18 cellular contexts compared by ENCODE assay signal in the genomic region with DNA sequence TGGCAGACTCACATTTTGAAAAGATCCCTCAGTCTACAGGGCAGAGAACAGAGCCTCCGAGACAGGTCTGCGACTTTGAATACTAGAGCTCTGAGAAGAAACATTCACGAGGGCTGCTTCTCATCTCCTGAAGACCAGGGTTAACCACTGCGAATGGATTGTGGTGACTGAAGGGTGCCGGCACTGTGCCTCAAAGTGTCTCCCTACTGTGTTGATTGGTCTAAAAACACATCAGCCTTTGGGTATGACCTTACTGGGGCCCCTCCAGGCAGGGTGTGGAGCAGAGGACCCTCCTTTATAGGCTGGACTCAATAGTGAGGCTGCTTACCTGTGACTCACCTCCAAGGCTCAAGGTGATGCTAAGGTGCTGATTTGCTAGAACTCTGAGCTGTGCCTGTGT. TPM values are rescaled to one million over a fixed set of nuclear protein-coding genes. Genes with fewer than 3 reads are reported as not detected.
DNase-seq lines count a peak whose midpoint lies in the region; ATAC-seq and TF ChIP-seq lines count a peak whose summit lies in the region.
"Had no signal": no experiment of that assay in that cellular context is flagged by ENCODE, and none has a peak within 500 bp of the region (broad histone marks: within the 10 kb centered on the region; RNA-seq: fewer than 3 reads in every experiment).

No MANE protein-coding gene starts in this region.

- peaks cover 26% of the 10 kb centered on the region for H3K4me1 Mint-ChIP-seq in activated CD4-positive, alpha-beta memory T cell treated with anti-CD3 and anti-CD28 coated beads for 36 hours (ENCODE audit: low read depth)
- peaks cover 45% of the 10 kb centered on the region for H3K4me1 Mint-ChIP-seq in activated CD4-positive, alpha-beta memory T cell treated with anti-CD3 and anti-CD28 coated beads, Interleukin-2, amount 10 ng/mL, durations not matched to agents 7 days and 5 days
- H3K4me1 Mint-ChIP-seq in stimulated activated naive CD8-positive, alpha-beta T cell treated with anti-CD3 and anti-CD28 coated beads, Interleukin-15, amount 100 ng/mL, for 72 hours: peaks cover 41% of the 10 kb centered on the region
- peaks cover 26% of the 10 kb centered on the region for H3K4me1 Mint-ChIP-seq in activated naive CD8-positive, alpha-beta T cell treated with anti-CD3 and anti-CD28 coated beads, Interleukin-2, amount 50 U/mL, for 24 hours

- intact Hi-C loops in activated CD4-positive, alpha-beta memory T cell treated with anti-CD3 and anti-CD28 coated beads for 36 hours (cut with micrococcal nuclease): no loop called here

- POLR2A ChIA-PET in activated CD4-positive, alpha-beta memory T cell treated with anti-CD3 and anti-CD28 coated beads for 36 hours (lab: Charles Lee): no interaction called here
- POLR2A ChIA-PET in activated CD4-positive, alpha-beta memory T cell treated with anti-CD3 and anti-CD28 coated beads, Interleukin-2, amount 10 ng/mL, durations not matched to agents 7 days and 5 days (lab: Charles Lee): interaction anchor here (1.0 kb wide), 1 partner anchor 21 kb away, joined by 4 read pairs; no protein-coding TSS in a partner anchor

- CTCF ChIA-PET in activated CD4-positive, alpha-beta memory T cell treated with anti-CD3 and anti-CD28 coated beads for 36 hours (lab: Charles Lee): no interaction called here
- CTCF ChIA-PET in activated CD4-positive, alpha-beta memory T cell treated with anti-CD3 and anti-CD28 coated beads, Interleukin-2, amount 10 ng/mL, durations not matched to agents 7 days and 5 days (lab: Charles Lee): interaction anchor here (0.8 kb wide), 1 partner anchor 26 kb away, joined by 3 read pairs; no protein-coding TSS in a partner anchor

- H3K27ac Mint-ChIP-seq in activated CD4-positive, alpha-beta memory T cell treated with anti-CD3 and anti-CD28 coated beads for 36 hours: no peak overlapping the region
- no peak overlapping the region for H3K27ac Mint-ChIP-seq in activated CD4-positive, alpha-beta memory T cell treated with anti-CD3 and anti-CD28 coated beads, Interleukin-2, amount 10 ng/mL, durations not matched to agents 7 days and 5 days
- H3K27ac Mint-ChIP-seq in stimulated activated naive CD8-positive, alpha-beta T cell treated with anti-CD3 and anti-CD28 coated beads, Interleukin-15, amount 100 ng/mL, for 72 hours: peak overlapping the region in 1 of 2 donors; percentile 85
- H3K27ac Mint-ChIP-seq in activated naive CD8-positive, alpha-beta T cell treated with anti-CD3 and anti-CD28 coated beads, Interleukin-2, amount 50 U/mL, for 24 hours: no peak overlapping the region

- no peak overlapping the region for H3K27ac ChIP-seq in right atrium auricular region
- H3K27ac ChIP-seq: BLaER1 treated with 17β-estradiol and CSF1 and Interleukin-3, amounts not matched to agents 10 nM and 100 nM; Peyer's patch had no signal

- DNase-seq in activated CD4-positive, alpha-beta memory T cell treated with anti-CD3 and anti-CD28 coated beads for 36 hours: peak; percentile 22
- no peak for DNase-seq in activated CD4-positive, alpha-beta memory T cell treated with anti-CD3 and anti-CD28 coated beads, Interleukin-2, amount 10 ng/mL, durations not matched to agents 7 days and 5 days
- peak in 1 of 2 donors; percentile 28 for DNase-seq in stimulated activated naive CD8-positive, alpha-beta T cell treated with anti-CD3 and anti-CD28 coated beads, Interleukin-15, amount 100 ng/mL, for 72 hours
- no peak for DNase-seq in stimulated activated naive CD8-positive, alpha-beta T cell treated with anti-CD3 and anti-CD28 coated beads, Interleukin-15, Interleukin-2, amounts not matched to agents 100 U/mL and 50 U/mL, for 24 hours
- no peak for DNase-seq in activated naive CD8-positive, alpha-beta T cell treated with anti-CD3 and anti-CD28 coated beads, Interleukin-2, amount 50 U/mL, for 24 hours
- DNase-seq in stimulated activated naive CD4-positive, alpha-beta T cell treated with Interleukin-2 at 50 U/mL for 16 hours (lab: John Stamatoyannopoulos, UW): no peak
- DNase-seq in right atrium auricular region (ENCODE audit: low spot score): no peak
- DNase-seq: DMS79; H9; KG1; NCI-H1105 treated with DMSO at 0.1 percent for 48 hours; NCI-H1694; NCI-H2081 treated with DMSO at 0.1 percent for 48 hours; NCI-H446 treated with DMSO at 0.1 percent for 48 hours; NCI-H69; NK-92 treated with Interleukin-12 subunit alpha and Interleukin-12 subunit beta, amount 100 ng/mL, for 24 hours; Peyer's patch had no signal

- H3K27me3 Mint-ChIP-seq in activated CD4-positive, alpha-beta memory T cell treated with anti-CD3 and anti-CD28 coated beads for 36 hours: no peaks in the 10 kb centered on the region
- no peaks in the 10 kb centered on the region for H3K27me3 Mint-ChIP-seq in activated CD4-positive, alpha-beta memory T cell treated with anti-CD3 and anti-CD28 coated beads, Interleukin-2, amount 10 ng/mL, durations not matched to agents 7 days and 5 days
- H3K27me3 Mint-ChIP-seq in stimulated activated naive CD8-positive, alpha-beta T cell treated with anti-CD3 and anti-CD28 coated beads, Interleukin-15, amount 100 ng/mL, for 72 hours: no peaks in the 10 kb centered on the region
- H3K27me3 Mint-ChIP-seq in activated naive CD8-positive, alpha-beta T cell treated with anti-CD3 and anti-CD28 coated beads, Interleukin-2, amount 50 U/mL, for 24 hours: no peaks in the 10 kb centered on the region

- H3K36me3 Mint-ChIP-seq in activated CD4-positive, alpha-beta memory T cell treated with anti-CD3 and anti-CD28 coated beads for 36 hours: peaks cover 9% of the 10 kb centered on the region
- peaks cover 33% of the 10 kb centered on the region for H3K36me3 Mint-ChIP-seq in activated CD4-positive, alpha-beta memory T cell treated with anti-CD3 and anti-CD28 coated beads, Interleukin-2, amount 10 ng/mL, durations not matched to agents 7 days and 5 days (ENCODE audit: low read depth)
- H3K36me3 Mint-ChIP-seq in activated naive CD8-positive, alpha-beta T cell treated with anti-CD3 and anti-CD28 coated beads, Interleukin-2, amount 50 U/mL, for 24 hours (ENCODE audit: low read depth): peaks cover 16% of the 10 kb centered on the region

- TF ChIP-seq CTCF in right atrium auricular region (IDR thresholded peaks at IDR 0.05): no peak

- H3K27me3 ChIP-seq in right atrium auricular region: no peaks in the 10 kb centered on the region
- H3K27me3 ChIP-seq: BLaER1 treated with 17β-estradiol and CSF1 and Interleukin-3, amounts not matched to agents 10 nM and 100 nM; Peyer's patch had no signal

- no peaks in the 10 kb centered on the region for H3K9me3 ChIP-seq in right atrium auricular region
- H3K9me3 ChIP-seq: Peyer's patch had no signal

- no peak overlapping the region for H3K4me3 ChIP-seq in right atrium auricular region
- H3K4me3 ChIP-seq: BLaER1 treated with 17β-estradiol and CSF1 and Interleukin-3, amounts not matched to agents 10 nM and 100 nM; Peyer's patch had no signal

- no peaks in the 10 kb centered on the region for H3K9me3 Mint-ChIP-seq in activated CD4-positive, alpha-beta memory T cell treated with anti-CD3 and anti-CD28 coated beads for 36 hours
- H3K9me3 Mint-ChIP-seq in activated CD4-positive, alpha-beta memory T cell treated with anti-CD3 and anti-CD28 coated beads, Interleukin-2, amount 10 ng/mL, durations not matched to agents 7 days and 5 days: no peaks in the 10 kb centered on the region
- no peaks in the 10 kb centered on the region for H3K9me3 Mint-ChIP-seq in stimulated activated naive CD8-positive, alpha-beta T cell treated with anti-CD3 and anti-CD28 coated beads, Interleukin-15, amount 100 ng/mL, for 72 hours
- H3K9me3 Mint-ChIP-seq in activated naive CD8-positive, alpha-beta T cell treated with anti-CD3 and anti-CD28 coated beads, Interleukin-2, amount 50 U/mL, for 24 hours: no peaks in the 10 kb centered on the region
- H3K9me3 Mint-ChIP-seq: H9 had no signal

- H3K4me1 ChIP-seq in right atrium auricular region: peaks cover 0 to 32% of the 10 kb centered on the region in 2 donors

- ATAC-seq in stimulated activated naive CD8-positive, alpha-beta T cell treated with anti-CD3 and anti-CD28 coated beads, Interleukin-15, amount 100 ng/mL, for 72 hours: peak; percentile 74
- ATAC-seq in stimulated activated naive CD8-positive, alpha-beta T cell treated with anti-CD3 and anti-CD28 coated beads, Interleukin-15, Interleukin-2, amounts not matched to agents 100 U/mL and 50 U/mL, for 24 hours: no peak
- peak; percentile 8 for ATAC-seq in activated naive CD8-positive, alpha-beta T cell treated with anti-CD3 and anti-CD28 coated beads, Interleukin-2, amount 50 U/mL, for 24 hours

- peaks cover 6% of the 10 kb centered on the region for H3K36me3 ChIP-seq in right atrium auricular region

- H3K4me3 Mint-ChIP-seq in activated CD4-positive, alpha-beta memory T cell treated with anti-CD3 and anti-CD28 coated beads for 36 hours: no peak overlapping the region
- no peak overlapping the region for H3K4me3 Mint-ChIP-seq in activated CD4-positive, alpha-beta memory T cell treated with anti-CD3 and anti-CD28 coated beads, Interleukin-2, amount 10 ng/mL, durations not matched to agents 7 days and 5 days
- H3K4me3 Mint-ChIP-seq in stimulated activated naive CD8-positive, alpha-beta T cell treated with anti-CD3 and anti-CD28 coated beads, Interleukin-15, amount 100 ng/mL, for 72 hours: no peak overlapping the region
- no peak overlapping the region for H3K4me3 Mint-ChIP-seq in activated naive CD8-positive, alpha-beta T cell treated with anti-CD3 and anti-CD28 coated beads, Interleukin-2, amount 50 U/mL, for 24 hours
- H3K4me3 Mint-ChIP-seq: H9 had no signal

RNA-seq across cellular contexts. Expression of a gene that starts 2.6 kb away (rescaled TPM):
- total RNA-seq in activated CD4-positive, alpha-beta memory T cell treated with anti-CD3 and anti-CD28 coated beads for 36 hours: 10 to 100 TPM; 44.3 to 45.4 TPM
- 100 to 1,000 TPM; 238 to 240 TPM for total RNA-seq in activated CD4-positive, alpha-beta memory T cell treated with anti-CD3 and anti-CD28 coated beads, Interleukin-2, amount 10 ng/mL, durations not matched to agents 7 days and 5 days
- total RNA-seq in right atrium auricular region: 10 to 100 TPM in 1 of 2 donors, 1 to 10 TPM in 1; 9.7 to 27.4 TPM

Comparison
In these comparisons a context has a peak if more than half of its experiments do, and no peak if none do; other contexts are left out.
1. RNA of a gene that starts 2.6 kb away (total RNA-seq): 238 to 240 TPM in activated CD4-positive, alpha-beta memory T cell treated with anti-CD3 and anti-CD28 coated beads, Interleukin-2, amount 10 ng/mL, durations not matched to agents 7 days and 5 days; 44.3 to 45.4 TPM in activated CD4-positive, alpha-beta memory T cell treated with anti-CD3 and anti-CD28 coated beads for 36 hours and 9.7 to 27.4 TPM in right atrium auricular region; every median in the first group is over 4 times any median in the second.